14 cellular contexts compared by ENCODE assay signal in genomic region chr6:56759521-56759920, GRCh38.
DNase-seq lines count a peak whose midpoint lies in the region; ATAC-seq, FAIRE-seq and TF ChIP-seq lines count a peak whose summit lies in the region.
"Had no signal": no experiment of that assay in that cellular context is flagged by ENCODE, and none has a peak within 500 bp of the region (broad histone marks: within the 10 kb centered on the region; RNA-seq: fewer than 3 reads in every experiment).

No MANE protein-coding gene starts in this region.

- BruUV-seq in A673 (replicated peaks; lab: Mats Ljungman, UMichigan), result no TSS peak
- no TSS peak for BruUV-seq in endothelial cell of umbilical vein (replicated peaks; lab: Mats Ljungman, UMichigan)

- H3K27me3 ChIP-seq in A673 (replicated peaks; ENCODE audit: insufficient read depth, low read depth, low read length, poor library complexity) (no peaks in the 10 kb centered on the region), endothelial cell of umbilical vein (ENCODE audit: control insufficient read depth in 2 of 2, insufficient read depth in 2 of 2, low read length in 2 of 2) (no peaks in the 10 kb centered on the region)
- H3K27me3 ChIP-seq: brain microvascular endothelial cell had no signal

- H3K4me2 ChIP-seq in endothelial cell of umbilical vein (ENCODE audit: insufficient read depth, low read length), result no peak overlapping the region

- peaks cover 54% of the 10 kb centered on the region for H3K79me2 ChIP-seq in endothelial cell of umbilical vein (ENCODE audit: control insufficient read depth, insufficient read depth, low read length)

- no peaks in the 10 kb centered on the region for H3K9me1 ChIP-seq in endothelial cell of umbilical vein (replicated peaks; ENCODE audit: control insufficient read depth, extremely low read depth, insufficient read depth, low read length)

- intact Hi-C loops in A673 (cut with micrococcal nuclease; ENCODE audit: unreplicated experiment) (loop anchor here (2.0 to 5.0 kb wide), 2 partner anchors 51 to 122 kb away; no protein-coding TSS in a partner anchor), endothelial cell of umbilical vein (cut with micrococcal nuclease) (no loop called here)

- ATAC-seq in GM21576 (IDR thresholded peaks at IDR 0.05; ENCODE audit: unreplicated experiment) (peak; percentile 33), GM19395 (IDR thresholded peaks at IDR 0.05; ENCODE audit: unreplicated experiment) (no peak), HG03571 (IDR thresholded peaks at IDR 0.05; ENCODE audit: unreplicated experiment) (no peak)

- H2AFZ ChIP-seq in endothelial cell of umbilical vein (ENCODE audit: low read depth, low read length), result no peak overlapping the region

- peaks cover 32% of the 10 kb centered on the region for H3K4me1 ChIP-seq in A673 (ENCODE audit: insufficient read depth, low read length, poor library complexity, severe bottlenecking)
- no peaks in the 10 kb centered on the region for H3K4me1 ChIP-seq in endothelial cell of umbilical vein (ENCODE audit: control insufficient read depth, extremely low read depth, insufficient read depth, low read length)

- dilution Hi-C loops in endothelial cell of umbilical vein (cut with MboI; ENCODE audit: extremely low pct_ligation_motif_present, low sequenced_read_pairs), result no loop called here

- POLR2A ChIA-PET in A673 (lab: Charles Lee; ENCODE audit: low non-redundant PET), result no interaction called here
- POLR2A ChIA-PET in endothelial cell of umbilical vein (lab: Charles Lee), result no interaction called here

- TF ChIP-seq POLR2A in endothelial cell of umbilical vein (IDR thresholded peaks at IDR 0.05; ENCODE audit: low read depth, low read length), result no peak

- H3K27ac ChIP-seq in A673 (ENCODE audit: low read depth, low read length, poor library complexity, severe bottlenecking) (no peak overlapping the region), endothelial cell of umbilical vein (ENCODE audit: insufficient read depth, low read depth, low read length) (no peak overlapping the region)
- H3K27ac ChIP-seq: brain microvascular endothelial cell had no signal

- H3K9ac ChIP-seq in endothelial cell of umbilical vein (replicated peaks; ENCODE audit: extremely low read depth, insufficient read depth, low read length), result no peak overlapping the region

- peaks cover 2% of the 10 kb centered on the region for H4K20me1 ChIP-seq in endothelial cell of umbilical vein (replicated peaks; ENCODE audit: control insufficient read depth, extremely low read depth, insufficient read depth, low read length)

- peak; percentile 59 for FAIRE-seq in endothelial cell of umbilical vein (lab: Jason Lieb, UNC)
- FAIRE-seq: RCC 7860 had no signal

- CTCF ChIA-PET in A673 (lab: Charles Lee), result no interaction called here
- CTCF ChIA-PET in endothelial cell of umbilical vein (lab: Charles Lee), result interaction anchor here (0.6 to 10.8 kb wide), 13 partner anchors 8 to 565 kb away, joined by 3 to 174 read pairs (median 6); no protein-coding TSS in a partner anchor

- no peaks in the 10 kb centered on the region for H3K36me3 ChIP-seq in A673 (ENCODE audit: insufficient read depth, low read length, poor library complexity, severe bottlenecking)
- no peaks in the 10 kb centered on the region for H3K36me3 ChIP-seq in endothelial cell of umbilical vein (ENCODE audit: control insufficient read depth in 2 of 2, extremely low read depth in 1 of 2, insufficient read depth in 2 of 2, low read length in 2 of 2)
- H3K36me3 ChIP-seq: brain microvascular endothelial cell had no signal

- DNase-seq in A673 (ENCODE audit: low spot score), result peak; percentile 67
- peak; percentile 14 for DNase-seq in NAMALWA (ENCODE audit: low spot score)
- DNase-seq in endothelial cell of umbilical vein (ENCODE audit: low read depth, low spot score), result no peak
- DNase-seq in stimulated activated CD4-positive, alpha-beta T cell treated with anti-CD3 and anti-CD28 coated beads, Interleukin-2, amount 100 ng/mL, for 24 hours, result no peak
- DNase-seq in SKM-1 (lab: John Stamatoyannopoulos, UW; ENCODE audit: unreplicated experiment), result no peak
- DNase-seq: ACHN; activated CD8-positive, alpha-beta memory T cell treated with anti-CD3 and anti-CD28 coated beads, Interleukin-2, amount 50 U/mL, for 4 hours; activated naive CD4-positive, alpha-beta T cell treated with anti-CD3 and anti-CD28 coated beads for 36 hours; brain microvascular endothelial cell; kidney glomerular epithelial cell had no signal

- no peaks in the 10 kb centered on the region for H3K9me3 ChIP-seq in A673 (ENCODE audit: low read depth, low read length, poor library complexity, severe bottlenecking)
- H3K9me3 ChIP-seq in endothelial cell of umbilical vein (replicated peaks; ENCODE audit: control insufficient read depth, insufficient read depth, low read length), result no peaks in the 10 kb centered on the region

- TF ChIP-seq CTCF in A673 (conservative IDR thresholded peaks at IDR 0.05; ENCODE audit: low read depth, low read length) (no peak), endothelial cell of umbilical vein (IDR thresholded peaks at IDR 0.05; ENCODE audit: extremely low read depth in 1 of 2, insufficient read depth in 1 of 2, low read depth in 1 of 2, low read length in 2 of 2) (no peak)

- H3K4me3 ChIP-seq in A673 (ENCODE audit: low read depth, low read length, poor library complexity, severe bottlenecking) (no peak overlapping the region), endothelial cell of umbilical vein (replicated peaks in 1 of 3; ENCODE audit: insufficient read depth in 1 of 3, low read depth in 1 of 3, low read length in 3 of 3) (no peak overlapping the region)

TF ChIP-seq in endothelial cell of umbilical vein, 7 proteins besides CTCF, POLR2A, EP300 and RAD21:
- TF ChIP-seq GATA2 (IDR thresholded peaks at IDR 0.05; ENCODE audit: insufficient read depth, insufficient read length, low read depth, low read length) (no peak), MAX (IDR thresholded peaks at IDR 0.05; ENCODE audit: insufficient read depth, insufficient read length) (no peak), POLR2AphosphoS5 (IDR thresholded peaks at IDR 0.05; ENCODE audit: insufficient read depth, low read depth, low read length) (no peak), FOS (IDR thresholded peaks at IDR 0.05; ENCODE audit: borderline replicate concordance, insufficient read depth, low read length) (no peak), JUN (IDR thresholded peaks at IDR 0.05; ENCODE audit: borderline replicate concordance, insufficient read depth, insufficient read length, low read depth) (no peak), MYC (IDR thresholded peaks at IDR 0.05; ENCODE audit: low read depth, low read length) (no peak), EZH2 (IDR thresholded peaks at IDR 0.05; ENCODE audit: borderline replicate concordance, low read depth, low read length, severe bottlenecking) (no peak)

Comparison
In these comparisons a context has a peak if more than half of its experiments do, and no peak if none do; other contexts are left out.
1. DNase-seq: peak in A673 (single experiment) and NAMALWA (single experiment); none in endothelial cell of umbilical vein (single experiment), stimulated activated CD4-positive, alpha-beta T cell treated with anti-CD3 and anti-CD28 coated beads, Interleukin-2, amount 100 ng/mL, for 24 hours (0 of 2) and SKM-1 (single experiment).